ENCODE assay signal across 9 cellular contexts in the genomic region with DNA sequence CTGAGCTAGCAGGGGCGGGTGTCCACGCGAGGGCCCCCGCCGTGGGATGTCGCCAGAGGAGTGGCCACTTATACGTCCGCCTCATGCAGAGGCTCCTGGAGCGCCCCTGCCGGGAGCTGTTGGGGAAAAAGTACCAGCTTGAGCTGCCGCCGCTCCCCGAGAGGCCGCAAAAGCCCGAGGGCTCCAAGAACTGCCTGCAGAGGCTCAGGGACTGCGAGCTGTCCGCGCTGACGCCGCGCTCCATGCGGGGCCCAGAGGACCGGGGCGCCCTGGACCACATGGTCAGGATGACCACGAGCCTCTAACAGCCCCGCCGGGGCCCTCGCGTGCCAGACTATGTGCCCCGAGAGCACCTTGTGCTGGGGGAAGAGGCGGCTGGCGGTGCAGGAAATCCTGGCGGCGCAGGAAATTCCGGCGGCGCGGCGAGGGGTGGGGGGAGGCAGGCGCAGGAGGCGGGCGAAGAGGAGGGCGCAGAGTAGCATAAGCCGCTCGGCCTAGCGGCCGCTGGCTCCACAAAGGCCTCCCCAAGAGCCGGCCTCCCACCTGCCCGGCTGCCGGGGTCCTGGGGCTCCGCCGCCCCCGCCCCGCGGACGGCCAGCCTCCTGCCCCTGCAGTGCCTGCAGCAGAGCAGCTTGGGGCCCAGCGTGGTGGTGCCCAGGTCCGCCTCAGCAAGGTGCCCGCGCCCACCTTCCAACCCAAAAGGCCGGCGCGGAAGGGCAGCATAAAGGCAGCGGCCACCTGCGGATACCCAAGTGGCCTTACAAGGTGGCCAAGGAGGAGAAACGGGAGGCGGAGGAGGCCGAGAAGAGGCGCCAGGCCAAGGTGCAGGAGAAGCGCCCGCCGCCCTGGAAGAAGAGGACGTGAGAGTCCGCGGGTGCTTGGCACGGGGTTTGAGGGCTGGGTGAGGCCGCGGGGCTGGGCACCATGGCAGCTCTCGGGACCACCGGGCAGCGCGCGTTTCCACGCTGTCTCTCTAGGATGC. TPM values are rescaled to one million over a fixed set of nuclear protein-coding genes. Genes with fewer than 3 reads are reported as not detected.
A peak's percentile ranks its signal among the peaks of the same experiment; 100 is the strongest.
DNase-seq lines count a peak whose midpoint lies in the region; ATAC-seq lines count a peak whose summit lies in the region.
"Had no signal": no experiment of that assay in that cellular context is flagged by ENCODE, and none has a peak within 500 bp of the region (broad histone marks: within the 10 kb centered on the region; RNA-seq: fewer than 3 reads in every experiment).

No MANE protein-coding gene starts in this region.

- peaks cover 3% of the 10 kb centered on the region for H3K9me3 Mint-ChIP-seq in activated CD4-positive, alpha-beta T cell treated with anti-CD3 and anti-CD28 coated beads for 36 hours (ENCODE audit: low read depth)
- no peaks in the 10 kb centered on the region for H3K9me3 Mint-ChIP-seq in memory B cell

- DNase-seq in DMS 273 treated with DMSO at 0.1 percent for 48 hours (lab: John Stamatoyannopoulos, UW) (peak; percentile 46), NCI-H1105 (lab: John Stamatoyannopoulos, UW) (peak; percentile 66), memory B cell (ENCODE audit: low spot score in 2 of 2) (peak; percentile 18 to 38), SHP77 treated with DMSO at 0.1 percent for 48 hours (lab: John Stamatoyannopoulos, UW) (no peak)
- DNase-seq in activated CD4-positive, alpha-beta T cell treated with anti-CD3 and anti-CD28 coated beads for 36 hours: peak; percentile 78
- peak; percentile 75 for DNase-seq in stimulated activated CD8-positive, alpha-beta memory T cell treated with anti-CD3 and anti-CD28 coated beads, Interleukin-4, amount 100 ng/mL, for 48 hours

- H3K27me3 Mint-ChIP-seq in activated CD4-positive, alpha-beta T cell treated with anti-CD3 and anti-CD28 coated beads for 36 hours: no peaks in the 10 kb centered on the region
- no peaks in the 10 kb centered on the region for H3K27me3 Mint-ChIP-seq in memory B cell

- intact Hi-C loops in activated CD4-positive, alpha-beta T cell treated with anti-CD3 and anti-CD28 coated beads for 36 hours (cut with DNase I, micrococcal nuclease): loop anchor here in 1 of 2 experiments (5.0 kb wide), 1 partner anchor 124 kb away; the partner anchor contains the start of gene FAHD2A

- H3K27ac Mint-ChIP-seq in activated CD4-positive, alpha-beta T cell treated with anti-CD3 and anti-CD28 coated beads for 36 hours: peak overlapping the region; percentile 75
- H3K27ac Mint-ChIP-seq in memory B cell: peak overlapping the region; percentile 77

- peaks cover 25% of the 10 kb centered on the region for H3K4me1 Mint-ChIP-seq in activated CD4-positive, alpha-beta T cell treated with anti-CD3 and anti-CD28 coated beads for 36 hours
- peaks cover 14% of the 10 kb centered on the region for H3K4me1 Mint-ChIP-seq in memory B cell

- CTCF ChIA-PET in activated CD4-positive, alpha-beta T cell treated with anti-CD3 and anti-CD28 coated beads for 36 hours (lab: Charles Lee): interaction anchor here (0.7 kb wide), 1 partner anchor 311 kb away, joined by 3 read pairs; no protein-coding TSS in a partner anchor

- POLR2A ChIA-PET in activated CD4-positive, alpha-beta T cell treated with anti-CD3 and anti-CD28 coated beads for 36 hours (lab: Charles Lee): no interaction called here

- ATAC-seq in GM21529 (IDR thresholded peaks at IDR 0.05; ENCODE audit: unreplicated experiment): peak; percentile 66
- ATAC-seq in activated CD4-positive, alpha-beta T cell treated with anti-CD3 and anti-CD28 coated beads for 36 hours: peak; percentile 62
- peak; percentile 75 for ATAC-seq in memory B cell (ENCODE audit: low read depth)

- H3K36me3 Mint-ChIP-seq in activated CD4-positive, alpha-beta T cell treated with anti-CD3 and anti-CD28 coated beads for 36 hours (ENCODE audit: low read depth): peaks cover 47% of the 10 kb centered on the region
- H3K36me3 Mint-ChIP-seq in memory B cell: peaks cover 17% of the 10 kb centered on the region

- H3K27ac ChIP-seq in cingulate gyrus (ENCODE audit: low read depth, low read length): peak overlapping the region; percentile 65

- H3K4me3 Mint-ChIP-seq in activated CD4-positive, alpha-beta T cell treated with anti-CD3 and anti-CD28 coated beads for 36 hours: peak overlapping the region; percentile 84
- H3K4me3 Mint-ChIP-seq in memory B cell: peak overlapping the region; percentile 95

RNA-seq across cellular contexts. Expression of gene TRIM43B, which starts 42.1 kb away (rescaled TPM):
- total RNA-seq in activated CD4-positive, alpha-beta T cell treated with anti-CD3 and anti-CD28 coated beads for 36 hours: not detected
- total RNA-seq: activated CD8-positive, alpha-beta memory T cell treated with anti-CD3 and anti-CD28 coated beads for 36 hours had no signal
